In the genomic region with DNA sequence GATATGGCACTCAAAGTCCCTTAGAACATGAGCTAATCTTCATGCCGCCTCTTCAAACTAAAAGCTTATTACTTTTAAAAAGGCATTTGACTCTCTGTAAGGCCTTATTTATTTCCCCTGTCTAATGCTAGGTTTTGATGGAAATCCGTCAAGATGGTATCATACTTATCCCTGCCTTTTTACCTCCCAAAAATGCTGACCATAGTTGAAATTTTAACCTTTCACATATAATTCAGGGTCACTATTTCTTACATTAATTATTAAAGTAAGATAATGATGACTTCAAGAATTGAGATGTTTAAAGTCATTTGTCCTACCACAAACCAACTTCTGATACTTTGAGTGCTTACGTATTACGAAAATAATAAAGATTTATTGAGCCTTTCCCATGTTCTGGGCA, we compare ENCODE assay signal across 30 cellular contexts.
"Had no signal": no experiment of that assay in that cellular context is flagged by ENCODE, and none has a peak within 500 bp of the region (broad histone marks: within the 10 kb centered on the region; RNA-seq: fewer than 3 reads in every experiment).

No MANE protein-coding gene starts in this region.

- H3K27me3 ChIP-seq: ascending aorta, cardiac muscle cell had no signal

- H3K4me3 ChIP-seq: ascending aorta, cardiac muscle cell had no signal

- DNase-seq: activated CD4-positive, alpha-beta memory T cell treated with anti-CD3 and anti-CD28 coated beads, Interleukin-2, amount 10 ng/mL, durations not matched to agents 7 days and 5 days; activated CD4-positive, alpha-beta T cell treated with anti-CD3 and anti-CD28 coated beads for 1 hour; activated CD4-positive, alpha-beta T cell treated with anti-CD3 and anti-CD28 coated beads for 36 hours; activated CD4-positive, alpha-beta T cell treated with anti-CD3 and anti-CD28 coated beads for 48 hours; activated CD4-positive, alpha-beta T cell treated with anti-CD3 and anti-CD28 coated beads, Interleukin-2, amount 10 ng/mL, durations not matched to agents 7 days and 5 days; activated CD4-positive, alpha-beta T cell treated with anti-CD3 and anti-CD28 coated beads, Interleukin-2, amount 50 U/mL, for 48 hours; activated CD4-positive, CD25-positive, alpha-beta regulatory T cell; activated CD8-positive, alpha-beta memory T cell treated with anti-CD3 and anti-CD28 coated beads for 24 hours; activated CD8-positive, alpha-beta memory T cell treated with anti-CD3 and anti-CD28 coated beads, Interleukin-2, amount 10 ng/mL, durations not matched to agents 7 days and 5 days; activated CD8-positive, alpha-beta memory T cell treated with anti-CD3 and anti-CD28 coated beads, Interleukin-2, amount 50 U/mL, for 48 hours; activated CD8-positive, alpha-beta T cell treated with anti-CD3 and anti-CD28 coated beads, Interleukin-2, amount 10 ng/mL, durations not matched to agents 7 days and 5 days; activated effector memory CD4-positive, alpha-beta T cell treated with Interleukin-2 at 50 U/mL for 16 hours; activated gamma-delta T cell; activated naive CD4-positive, alpha-beta T cell treated with anti-CD3 and anti-CD28 coated beads, Interleukin-2, amount 10 ng/mL, durations not matched to agents 7 days and 5 days; activated naive CD4-positive, alpha-beta T cell treated with Interleukin-2 at 50 U/mL for 16 hours; activated naive CD8-positive, alpha-beta T cell treated with anti-CD3 and anti-CD28 coated beads, Interleukin-2, amount 10 ng/mL, durations not matched to agents 7 days and 5 days; activated naive CD8-positive, alpha-beta T cell treated with anti-CD3 and anti-CD28 coated beads, Interleukin-2, amount 50 U/mL, for 24 hours; activated T-cell treated with anti-CD3 and anti-CD28 coated beads, Interleukin-2, amount 50 U/mL, for 24 hours; activated T-cell treated with anti-CD3 and anti-CD28 coated beads, Interleukin-2, amount 50 U/mL, for 48 hours; amygdala; anterior cingulate cortex; caudate nucleus; cerebellar nuclear complex; T-helper 2 cell; T-helper 9 cell had no signal

- ATAC-seq: activated CD4-positive, alpha-beta T cell treated with anti-CD3 and anti-CD28 coated beads for 36 hours; activated CD4-positive, CD25-positive, alpha-beta regulatory T cell treated with anti-CD3 and anti-CD28 coated beads, Interleukin-2, amount 50 U/mL, for 24 hours; activated CD8-positive, alpha-beta memory T cell treated with anti-CD3 and anti-CD28 coated beads, Interleukin-2, amount 10 ng/mL, durations not matched to agents 7 days and 5 days; activated CD8-positive, alpha-beta T cell treated with anti-CD3 and anti-CD28 coated beads, Interleukin-2, amount 10 ng/mL, durations not matched to agents 7 days and 5 days; activated naive CD8-positive, alpha-beta T cell treated with anti-CD3 and anti-CD28 coated beads, Interleukin-2, amount 50 U/mL, for 24 hours had no signal

- FAIRE-seq: TTC549 had no signal

- H3K36me3 ChIP-seq: ascending aorta, cardiac muscle cell had no signal

- H3K4me1 ChIP-seq: ascending aorta had no signal

- H3K9me3 ChIP-seq: ascending aorta had no signal

- H3K27ac ChIP-seq: ascending aorta, cardiac muscle cell, VCaP had no signal
